Comparison of ENCODE assay signal across 17 cellular contexts in genomic region chr2:230773039-230773773, GRCh38.
DNase-seq lines count a peak whose midpoint lies in the region; ATAC-seq and TF ChIP-seq lines count a peak whose summit lies in the region.
"Had no signal": no experiment of that assay in that cellular context is flagged by ENCODE, and none has a peak within 500 bp of the region (broad histone marks: within the 10 kb centered on the region; RNA-seq: fewer than 3 reads in every experiment).

No MANE protein-coding gene starts in this region.

- peaks cover 53% of the 10 kb centered on the region for H3K36me3 Mint-ChIP-seq in CD8-positive, alpha-beta T cell
- peaks cover 65% of the 10 kb centered on the region for H3K36me3 Mint-ChIP-seq in HFFc6 (ENCODE audit: low read depth)
- H3K36me3 Mint-ChIP-seq in activated T-helper 17 cell treated with anti-CD3 and anti-CD28 coated beads, Interleukin-2, amount 50 U/mL, for 72 hours (ENCODE audit: low read depth), result peaks cover 94% of the 10 kb centered on the region
- peaks cover 0 to 11% (median 6%) of the 10 kb centered on the region in 3 donors for H3K36me3 Mint-ChIP-seq in immature natural killer cell

- peak overlapping the region; percentile 53 for H3K27ac Mint-ChIP-seq in CD8-positive, alpha-beta T cell
- H3K27ac Mint-ChIP-seq in HFFc6 (peak overlapping the region; percentile 94), immature natural killer cell (peak overlapping the region in 4 of 6 donors; percentile 4 to 28 (median 10))
- H3K27ac Mint-ChIP-seq in activated T-helper 17 cell treated with anti-CD3 and anti-CD28 coated beads, Interleukin-2, amount 50 U/mL, for 72 hours, result peak overlapping the region; percentile 37

- intact Hi-C loops in CD8-positive, alpha-beta T cell (cut with DNase I, micrococcal nuclease), result loop anchor here in 1 of 2 experiments (5.0 kb wide), 1 partner anchor 111 kb away; no protein-coding TSS in a partner anchor
- intact Hi-C loops in testis (cut with DNase I; ENCODE audit: low total_unique reads), result no loop called here
- intact Hi-C loops in body of pancreas (cut with DNase I), result no loop called here

- H3K4me1 ChIP-seq in CD8-positive, alpha-beta T cell (ENCODE audit: insufficient read depth, low read length), result peaks cover 41% of the 10 kb centered on the region
- H3K4me1 ChIP-seq in testis (peaks cover 7% of the 10 kb centered on the region), body of pancreas (peaks cover 17% of the 10 kb centered on the region)
- H3K4me1 ChIP-seq: BLaER1 had no signal

- 92 to 95% methylated on average over 4 of the region's 4 CpGs for WGBS in testis, 2 donors
- 96% methylated on average over 4 of the region's 4 CpGs for WGBS in body of pancreas, 2 donors

- H3K9me3 Mint-ChIP-seq in CD8-positive, alpha-beta T cell, result no peaks in the 10 kb centered on the region
- H3K9me3 Mint-ChIP-seq in HFFc6 (no peaks in the 10 kb centered on the region), immature natural killer cell (no peaks in the 10 kb centered on the region)
- no peaks in the 10 kb centered on the region for H3K9me3 Mint-ChIP-seq in activated T-helper 17 cell treated with anti-CD3 and anti-CD28 coated beads, Interleukin-2, amount 50 U/mL, for 72 hours

- ATAC-seq in CD8-positive, alpha-beta T cell, result peak; percentile 38
- ATAC-seq in activated T-helper 17 cell treated with anti-CD3 and anti-CD28 coated beads, Interleukin-2, amount 50 U/mL, for 72 hours (replicated peaks), result peak; percentile 48
- no peak for ATAC-seq in body of pancreas
- ATAC-seq: foreskin keratinocyte, left lobe of liver, pancreas had no signal

- no peaks in the 10 kb centered on the region for H3K27me3 ChIP-seq in CD8-positive, alpha-beta T cell (ENCODE audit: insufficient read depth, low read length)
- H3K27me3 ChIP-seq in testis (no peaks in the 10 kb centered on the region), body of pancreas (no peaks in the 10 kb centered on the region)
- H3K27me3 ChIP-seq: BLaER1, cardiac muscle cell, foreskin keratinocyte, pancreas had no signal

- H3K9me3 ChIP-seq in CD8-positive, alpha-beta T cell (ENCODE audit: low read length), result no peaks in the 10 kb centered on the region
- H3K9me3 ChIP-seq in testis (no peaks in the 10 kb centered on the region), body of pancreas (no peaks in the 10 kb centered on the region)
- H3K9me3 ChIP-seq: BLaER1, pancreas, SK-N-SH had no signal

- peaks cover 84% of the 10 kb centered on the region for H3K4me1 Mint-ChIP-seq in CD8-positive, alpha-beta T cell (ENCODE audit: low read depth)
- H3K4me1 Mint-ChIP-seq in HFFc6 (ENCODE audit: low read depth) (peaks cover 96% of the 10 kb centered on the region), immature natural killer cell (peaks cover 50 to 82% of the 10 kb centered on the region in 2 donors)
- H3K4me1 Mint-ChIP-seq in activated T-helper 17 cell treated with anti-CD3 and anti-CD28 coated beads, Interleukin-2, amount 50 U/mL, for 72 hours, result peaks cover 52% of the 10 kb centered on the region

- no peak for DNase-seq in CD8-positive, alpha-beta T cell
- no peak for DNase-seq in HFFc6
- DNase-seq in immature natural killer cell, result peak in 1 of 3 donors; percentile 38
- no peak for DNase-seq in NOMO-1 treated with dmso at 0.1 percent for 144 hours (lab: John Stamatoyannopoulos, UW; ENCODE audit: unreplicated experiment)
- no peak for DNase-seq in stimulated activated CD4-positive, alpha-beta T cell treated with anti-CD3 and anti-CD28 coated beads, Interleukin-15, amount 100 ng/mL, for 24 hours
- no peak for DNase-seq in testis
- no peak for DNase-seq in body of pancreas
- DNase-seq: NCI-H2081, NCI-H524, pancreas, SK-N-SH had no signal

- no peak overlapping the region for H3K4me3 ChIP-seq in CD8-positive, alpha-beta T cell (ENCODE audit: low read depth, low read length)
- H3K4me3 ChIP-seq in testis (no peak overlapping the region), body of pancreas (no peak overlapping the region)
- H3K4me3 ChIP-seq: BLaER1, cardiac muscle cell, pancreas, skin epidermis had no signal

- H3K4me3 Mint-ChIP-seq in CD8-positive, alpha-beta T cell, result no peak overlapping the region
- H3K4me3 Mint-ChIP-seq in HFFc6 (no peak overlapping the region), immature natural killer cell (peak overlapping the region in 4 of 5 donors; percentile 6 to 54 (median 27))
- H3K4me3 Mint-ChIP-seq in activated T-helper 17 cell treated with anti-CD3 and anti-CD28 coated beads, Interleukin-2, amount 50 U/mL, for 72 hours, result no peak overlapping the region

- H3K27ac ChIP-seq in CD8-positive, alpha-beta T cell (ENCODE audit: low read depth, low read length), result no peak overlapping the region
- H3K27ac ChIP-seq in testis, result no peak overlapping the region
- no peak overlapping the region for H3K27ac ChIP-seq in body of pancreas
- H3K27ac ChIP-seq: BLaER1, cardiac muscle cell, pancreas had no signal

- H3K36me3 ChIP-seq in CD8-positive, alpha-beta T cell (ENCODE audit: insufficient read depth, low read length), result no peaks in the 10 kb centered on the region
- H3K36me3 ChIP-seq in testis (ENCODE audit: low read depth, missing control alignments) (no peaks in the 10 kb centered on the region), body of pancreas (replicated peaks in 1 of 2; ENCODE audit: insufficient read depth in 1 of 2, low read depth in 2 of 2) (no peaks in the 10 kb centered on the region)
- H3K36me3 ChIP-seq: pancreas had no signal

- POLR2A ChIA-PET in CD8-positive, alpha-beta T cell (lab: Charles Lee), result interaction anchor here (0.5 to 0.9 kb wide), 3 partner anchors 24 to 50 kb away, joined by 3 to 4 read pairs (median 3); no protein-coding TSS in a partner anchor

- CTCF ChIA-PET in CD8-positive, alpha-beta T cell (lab: Charles Lee), result interaction anchor here (0.8 to 1.4 kb wide), 4 partner anchors 8 to 59 kb away, joined by 3 to 4 read pairs (median 4); no protein-coding TSS in a partner anchor

- TF ChIP-seq POLR2A in testis (IDR thresholded peaks at IDR 0.05) (no peak), body of pancreas (IDR thresholded peaks at IDR 0.05) (no peak)

- TF ChIP-seq CTCF in CD8-positive, alpha-beta T cell (IDR thresholded peaks at IDR 0.05), result no peak
- TF ChIP-seq CTCF in HFFc6 (IDR thresholded peaks at IDR 0.05) (no peak), testis (IDR thresholded peaks at IDR 0.05) (no peak), body of pancreas (IDR thresholded peaks at IDR 0.05) (no peak)

- H3K27me3 Mint-ChIP-seq in CD8-positive, alpha-beta T cell (ENCODE audit: low read depth), result no peaks in the 10 kb centered on the region
- no peaks in the 10 kb centered on the region; the same call in 1 of the 2 replicates for H3K27me3 Mint-ChIP-seq in HFFc6 (ENCODE audit: insufficient read depth)
- no peaks in the 10 kb centered on the region for H3K27me3 Mint-ChIP-seq in activated T-helper 17 cell treated with anti-CD3 and anti-CD28 coated beads, Interleukin-2, amount 50 U/mL, for 72 hours
- H3K27me3 Mint-ChIP-seq in immature natural killer cell (ENCODE audit: low read depth in 3 of 3), result peaks cover 0 to 1% (median 0%) of the 10 kb centered on the region in 3 donors

Comparison
In these comparisons a context has a peak if more than half of its experiments do, and no peak if none do; other contexts are left out.
1. H3K27ac Mint-ChIP-seq: peak in every context shown above with its lines; median percentile 94 in HFFc6; 53 in CD8-positive, alpha-beta T cell; 37 in activated T-helper 17 cell treated with anti-CD3 and anti-CD28 coated beads, Interleukin-2, amount 50 U/mL, for 72 hours; 10 in immature natural killer cell.
2. H3K4me3 Mint-ChIP-seq: peak in immature natural killer cell (4 of 5); none in CD8-positive, alpha-beta T cell (single experiment), HFFc6 (single experiment) and activated T-helper 17 cell treated with anti-CD3 and anti-CD28 coated beads, Interleukin-2, amount 50 U/mL, for 72 hours (single experiment).